In the genomic region with DNA sequence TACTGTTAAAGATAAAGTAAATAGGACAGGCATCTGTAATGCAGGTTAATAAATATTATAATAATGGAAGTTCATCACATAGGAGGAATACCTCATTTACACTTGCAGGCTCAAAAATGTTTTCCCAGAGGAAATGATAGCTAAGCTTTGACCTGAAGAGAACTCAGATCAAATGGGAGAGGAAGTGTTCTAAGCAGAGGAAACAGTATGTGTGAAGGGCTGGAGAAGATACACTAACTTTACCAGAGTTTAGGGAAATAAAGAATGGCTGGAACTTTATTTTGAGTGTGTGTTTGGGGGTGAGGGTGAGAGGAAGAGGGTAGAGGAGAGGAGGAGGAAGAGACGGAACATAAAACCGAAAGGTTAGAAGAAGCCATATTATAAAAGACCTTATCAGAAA, we compare ENCODE assay signal across 2 cellular contexts.
TF ChIP-seq lines count a peak whose summit lies in the region.

No MANE protein-coding gene starts in this region.

TF ChIP-seq in HepG2, 621 proteins besides CTCF, POLR2A, EP300 and RAD21:
- TF ChIP-seq FOXA1 (IDR thresholded peaks at IDR 0.05) = no peak
- TF ChIP-seq FOXA1 (CRISPR knock-in tag; IDR thresholded peaks at IDR 0.05) = no peak
- TF ChIP-seq MEF2D (CRISPR knock-in tag; IDR thresholded peaks at IDR 0.05) = no peak
- no peak for TF ChIP-seq SMARCC2 (IDR thresholded peaks at IDR 0.05)
- TF ChIP-seq GATAD2A (CRISPR knock-in tag; IDR thresholded peaks at IDR 0.05) = no peak
- TF ChIP-seq FOXK1 (CRISPR knock-in tag; IDR thresholded peaks at IDR 0.05; ENCODE audit: borderline replicate concordance, low read depth) = no peak
- no peak for TF ChIP-seq THYN1 (CRISPR knock-in tag; IDR thresholded peaks at IDR 0.05; ENCODE audit: borderline replicate concordance, low read depth)
- no peak for TF ChIP-seq ESRRA (CRISPR knock-in tag; IDR thresholded peaks at IDR 0.05; ENCODE audit: low read depth)
- TF ChIP-seq PTBP1 (IDR thresholded peaks at IDR 0.05; ENCODE audit: low read depth, low read length, poor library complexity, severe bottlenecking) = no peak
- no peak for TF ChIP-seq YEATS4 (CRISPR knock-in tag; IDR thresholded peaks at IDR 0.05; ENCODE audit: borderline replicate concordance)
TF ChIP-seq in HepG2: peak in this region for 0.

TF ChIP-seq in endothelial cell of umbilical vein, 7 proteins besides CTCF, POLR2A, EP300 and RAD21:
- TF ChIP-seq EZH2 (IDR thresholded peaks at IDR 0.05; ENCODE audit: borderline replicate concordance, low read depth, low read length, severe bottlenecking) = no peak
TF ChIP-seq in endothelial cell of umbilical vein: peak in this region for 0.
